In genomic region chr4:85722401-85722800, GRCh38 we compare ENCODE assay signal across 15 cellular contexts.
DNase-seq lines count a peak whose midpoint lies in the region; ATAC-seq and TF ChIP-seq lines count a peak whose summit lies in the region.
"Had no signal": no experiment of that assay in that cellular context is flagged by ENCODE, and none has a peak within 500 bp of the region (broad histone marks: within the 10 kb centered on the region; RNA-seq: fewer than 3 reads in every experiment).

No MANE protein-coding gene starts in this region.

- H3K4me2 ChIP-seq in GM23248 (ENCODE audit: unreplicated experiment) (peak overlapping the region; percentile 76), skeletal muscle satellite cell (ENCODE audit: low read length) (peak overlapping the region; percentile 26)

- H3K9me3 ChIP-seq in GM23248 (ENCODE audit: low read depth) (no peaks in the 10 kb centered on the region), skeletal muscle satellite cell (replicated peaks; ENCODE audit: low read length) (no peaks in the 10 kb centered on the region)

- H3K36me3 ChIP-seq in GM23248 (ENCODE audit: low read depth) (no peaks in the 10 kb centered on the region), skeletal muscle satellite cell (ENCODE audit: insufficient read depth, low read length) (no peaks in the 10 kb centered on the region)

- H3K4me3 ChIP-seq in GM23248 (no peak overlapping the region), skeletal muscle satellite cell (ENCODE audit: low read length) (no peak overlapping the region)

- DNase-seq in GM23248 (no peak), activated B cell treated with CpG ODN at 0.5 μM for 24 hours (no peak), memory B cell (ENCODE audit: low spot score in 2 of 2) (no peak), NCI-H1105 treated with DMSO at 0.1 percent for 48 hours (lab: John Stamatoyannopoulos, UW) (no peak), Right ventricle myocardium superior (no peak), SIG-M5 treated with dmso at 0.1 percent for 504 hours (lab: John Stamatoyannopoulos, UW; ENCODE audit: unreplicated experiment) (no peak)
- DNase-seq: CD8-positive, alpha-beta T cell; COR-L47; DMS153; DMS79 treated with DMSO at 0.1 percent for 48 hours; HFFc6; IMR-90 had no signal

- H3K4me1 Mint-ChIP-seq in activated B cell treated with CpG ODN at 0.5 μM for 24 hours (peaks cover 43% of the 10 kb centered on the region), memory B cell (peaks cover 24% of the 10 kb centered on the region)

- no peaks in the 10 kb centered on the region for H3K9me3 Mint-ChIP-seq in activated B cell treated with CpG ODN at 0.5 μM for 24 hours
- H3K9me3 Mint-ChIP-seq in memory B cell = no peaks in the 10 kb centered on the region
- H3K9me3 Mint-ChIP-seq: CD8-positive, alpha-beta T cell; HFFc6 had no signal

- H3K79me2 ChIP-seq in GM23248 (ENCODE audit: insufficient read depth) = no peaks in the 10 kb centered on the region

- H2AFZ ChIP-seq in GM23248 = no peak overlapping the region

- no peaks in the 10 kb centered on the region for H4K20me1 ChIP-seq in GM23248 (ENCODE audit: insufficient read depth)

- H3K4me1 ChIP-seq in GM23248 (ENCODE audit: insufficient read depth) (peaks cover 62% of the 10 kb centered on the region), skeletal muscle satellite cell (ENCODE audit: control insufficient read depth, insufficient read depth, low read length) (peaks cover 37% of the 10 kb centered on the region)

- peaks cover 31% of the 10 kb centered on the region for H3K36me3 Mint-ChIP-seq in activated B cell treated with CpG ODN at 0.5 μM for 24 hours (ENCODE audit: low read depth)
- peaks cover 22% of the 10 kb centered on the region for H3K36me3 Mint-ChIP-seq in memory B cell
- H3K36me3 Mint-ChIP-seq: CD8-positive, alpha-beta T cell had no signal

- H3K9ac ChIP-seq in GM23248 = no peak overlapping the region
- H3K9ac ChIP-seq in skeletal muscle satellite cell (ENCODE audit: low read depth, low read length) = no peak overlapping the region

- H3K27ac ChIP-seq in GM23248 = peak overlapping the region; percentile 38; the same call in 1 of the 2 replicates

- WGBS in GM23248 (ENCODE audit: low coverage in 1 of 2, low lambda C conversion rate in 2 of 2, missing lambda C conversion rate in 2 of 2), 2 experiments = 71 to 80% methylated on average over 3 of the region's 3 CpGs

- no peaks in the 10 kb centered on the region for H3K9me2 ChIP-seq in GM23248 (ENCODE audit: insufficient read depth)

- in situ Hi-C loops in GM23248 (cut with MboI) = no loop called here

- H3F3A ChIP-seq in GM23248 (ENCODE audit: insufficient read depth) = peaks cover 26% of the 10 kb centered on the region

- CTCF ChIA-PET in activated B cell treated with CpG ODN at 0.5 μM for 24 hours (lab: Charles Lee) = no interaction called here

- H3K27me3 Mint-ChIP-seq in activated B cell treated with CpG ODN at 0.5 μM for 24 hours = no peaks in the 10 kb centered on the region
- no peaks in the 10 kb centered on the region for H3K27me3 Mint-ChIP-seq in memory B cell

- H3K27ac Mint-ChIP-seq in activated B cell treated with CpG ODN at 0.5 μM for 24 hours (peak overlapping the region; percentile 15), memory B cell (peak overlapping the region; percentile 79)
- H3K27ac Mint-ChIP-seq: CD14-positive monocyte; CD8-positive, alpha-beta T cell; HFFc6 had no signal

- ATAC-seq in activated B cell treated with CpG ODN at 0.5 μM for 24 hours (ENCODE audit: low read depth) (no peak), memory B cell (ENCODE audit: low read depth) (no peak), GM21515 (IDR thresholded peaks at IDR 0.05; ENCODE audit: unreplicated experiment) (no peak), Right ventricle myocardium superior (ENCODE audit: poor library complexity) (no peak)
- ATAC-seq: CD8-positive, alpha-beta T cell had no signal

- intact Hi-C loops in activated B cell treated with CpG ODN at 0.5 μM for 24 hours (cut with micrococcal nuclease) = no loop called here
- intact Hi-C loops in Right ventricle myocardium superior (cut with DNase I) = no loop called here

- H3K4me3 Mint-ChIP-seq in activated B cell treated with CpG ODN at 0.5 μM for 24 hours = no peak overlapping the region
- no peak overlapping the region for H3K4me3 Mint-ChIP-seq in memory B cell
- H3K4me3 Mint-ChIP-seq: CD14-positive monocyte; CD8-positive, alpha-beta T cell; HFFc6 had no signal

- H3K27me3 ChIP-seq in GM23248 (replicated peaks; ENCODE audit: insufficient read depth) (no peaks in the 10 kb centered on the region), skeletal muscle satellite cell (ENCODE audit: control insufficient read depth, insufficient read depth, low read length) (no peaks in the 10 kb centered on the region)

- POLR2A ChIA-PET in activated B cell treated with CpG ODN at 0.5 μM for 24 hours (lab: Charles Lee) = interaction anchor here (0.7 kb wide), 1 partner anchor 13 kb away, joined by 3 read pairs; no protein-coding TSS in a partner anchor

- TF ChIP-seq CTCF in activated B cell treated with CpG ODN at 0.5 μM for 24 hours (IDR thresholded peaks at IDR 0.05) = no peak
